27 cellular contexts compared by ENCODE assay signal in the genomic region with DNA sequence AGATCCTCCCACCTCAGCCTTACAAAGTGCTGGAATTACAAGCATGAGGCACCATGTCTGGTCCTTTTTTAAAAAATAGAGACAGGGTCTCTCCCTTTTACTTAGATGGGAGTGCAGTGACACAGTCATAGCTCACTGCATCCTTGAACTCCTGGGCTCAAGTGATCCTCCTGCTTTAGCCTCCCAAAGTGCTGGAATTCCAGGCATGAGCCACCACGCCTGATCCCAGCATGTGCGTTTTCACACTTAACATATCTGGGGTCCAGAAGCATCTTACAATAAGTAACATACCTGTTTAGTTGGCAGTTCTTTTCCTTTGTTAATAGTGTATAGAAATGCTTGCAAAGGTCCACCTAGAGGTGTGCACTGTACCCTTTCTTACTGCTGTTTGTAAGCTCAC.
DNase-seq lines count a peak whose midpoint lies in the region; ATAC-seq, FAIRE-seq and TF ChIP-seq lines count a peak whose summit lies in the region.
"Had no signal": no experiment of that assay in that cellular context is flagged by ENCODE, and none has a peak within 500 bp of the region (broad histone marks: within the 10 kb centered on the region; RNA-seq: fewer than 3 reads in every experiment).

No MANE protein-coding gene starts in this region.

- peak overlapping the region; percentile 61 for H3K27ac Mint-ChIP-seq in activated T-cell treated with anti-CD3 and anti-CD28 coated beads, Interleukin-2, amount 50 U/mL, for 72 hours
- peak overlapping the region; percentile 18 for H3K27ac Mint-ChIP-seq in activated naive CD8-positive, alpha-beta T cell treated with anti-CD3 and anti-CD28 coated beads, Interleukin-2, amount 50 U/mL, for 24 hours
- H3K27ac Mint-ChIP-seq in natural killer cell treated with Interleukin-12 subunit alpha and Interleukin-12 subunit beta and Interleukin-15 and Interleukin-18, amount 100 ng/mL, for 72 hours = peak overlapping the region; percentile 67 to 88
- H3K27ac Mint-ChIP-seq: memory B cell; nephron progenitor cell; stimulated activated memory B cell treated with anti-CD40 and anti-IgM and Interleukin-4, amounts not matched to agents 10 μg/mL and 1 μg/mL and 100 μg/mL, for 72 hours had no signal

- DNase-seq in activated T-cell treated with anti-CD3 and anti-CD28 coated beads, Interleukin-2, amount 50 U/mL, for 72 hours = no peak
- DNase-seq in activated T-cell treated with anti-CD3 and anti-CD28 coated beads, Interleukin-2, amount 50 U/mL, for 48 hours = no peak
- DNase-seq in activated naive CD8-positive, alpha-beta T cell treated with anti-CD3 and anti-CD28 coated beads, Interleukin-2, amount 50 U/mL, for 24 hours = no peak
- DNase-seq in natural killer cell treated with Interleukin-12 subunit alpha and Interleukin-12 subunit beta and Interleukin-15 and Interleukin-18, amount 100 ng/mL, for 72 hours (ENCODE audit: low spot score) = no peak
- DNase-seq in hepatocyte (ENCODE audit: low spot score) = no peak
- DNase-seq in SK-N-SH = no peak
- no peak for DNase-seq in frontal cortex (ENCODE audit: low spot score in 2 of 2)
- DNase-seq: activated CD8-positive, alpha-beta memory T cell treated with anti-CD3 and anti-CD28 coated beads for 24 hours; activated gamma-delta T cell; DMS153; effector CD4-positive, alpha-beta T cell; esophagus squamous epithelium; GOT3; MM.1S; NCI-H1436; NCI-H2171; NCI-H526 treated with DMSO at 0.1 percent for 48 hours; nephron progenitor cell; thyroid gland had no signal

- H3K27ac ChIP-seq in hepatocyte (no peak overlapping the region), SK-N-SH (ENCODE audit: low read depth in 2 of 2, low read length in 1 of 2) (no peak overlapping the region)
- H3K27ac ChIP-seq: C4-2B, esophagus squamous epithelium, thyroid gland had no signal

- peaks cover 7% of the 10 kb centered on the region; the same call in 1 of the 2 replicates for H3K36me3 ChIP-seq in Loucy (ENCODE audit: insufficient read depth, low read length)
- H3K36me3 ChIP-seq in hepatocyte (replicated peaks; ENCODE audit: insufficient read depth, low read depth) = no peaks in the 10 kb centered on the region
- peaks cover 0 to 7% of the 10 kb centered on the region in 2 experiments for H3K36me3 ChIP-seq in SK-N-SH (replicated peaks in 1 of 2; ENCODE audit: control insufficient read depth in 1 of 2, insufficient read depth in 2 of 2, low read length in 1 of 2)
- H3K36me3 ChIP-seq: thyroid gland had no signal

- H2AFZ ChIP-seq in Loucy (ENCODE audit: low read length) = no peak overlapping the region
- no peak overlapping the region for H2AFZ ChIP-seq in hepatocyte
- H2AFZ ChIP-seq in SK-N-SH (ENCODE audit: low read depth) = no peak overlapping the region

- peaks cover 69% of the 10 kb centered on the region for H3K4me1 ChIP-seq in Loucy (ENCODE audit: insufficient read depth, low read length, poor library complexity, severe bottlenecking)
- no peaks in the 10 kb centered on the region for H3K4me1 ChIP-seq in hepatocyte (ENCODE audit: insufficient read depth)
- H3K4me1 ChIP-seq in SK-N-SH (ENCODE audit: control insufficient read depth in 1 of 2, insufficient read depth in 2 of 2, low read depth in 1 of 2, low read length in 1 of 2) = peaks cover 8 to 10% of the 10 kb centered on the region in 2 experiments
- H3K4me1 ChIP-seq: thyroid gland had no signal

- H3K9ac ChIP-seq in Loucy (ENCODE audit: low read depth, low read length, poor library complexity, severe bottlenecking) (peak overlapping the region; percentile 87), SK-N-SH (no peak overlapping the region)

- H3K79me2 ChIP-seq in Loucy (ENCODE audit: insufficient read depth, low read length) (peaks cover 39% of the 10 kb centered on the region), hepatocyte (no peaks in the 10 kb centered on the region), SK-N-SH (ENCODE audit: insufficient read depth) (no peaks in the 10 kb centered on the region)

- POLR2A ChIA-PET in SK-N-SH (lab: Yijun Ruan, JAX) = no interaction called here

- H3K4me2 ChIP-seq in Loucy (ENCODE audit: low read depth, low read length, poor library complexity, severe bottlenecking) = peak overlapping the region; percentile 78
- H3K4me2 ChIP-seq in hepatocyte = no peak overlapping the region
- no peak overlapping the region for H3K4me2 ChIP-seq in SK-N-SH

- peaks cover 0 to 2% of the 10 kb centered on the region in 2 donors for H3K36me3 Mint-ChIP-seq in activated T-cell treated with anti-CD3 and anti-CD28 coated beads, Interleukin-2, amount 50 U/mL, for 72 hours (ENCODE audit: insufficient read depth in 2 of 2)
- H3K36me3 Mint-ChIP-seq in activated naive CD8-positive, alpha-beta T cell treated with anti-CD3 and anti-CD28 coated beads, Interleukin-2, amount 50 U/mL, for 24 hours (ENCODE audit: low read depth) = peaks cover 30% of the 10 kb centered on the region
- H3K36me3 Mint-ChIP-seq in natural killer cell treated with Interleukin-12 subunit alpha and Interleukin-12 subunit beta and Interleukin-15 and Interleukin-18, amount 100 ng/mL, for 72 hours = no peaks in the 10 kb centered on the region

- CTCF ChIA-PET in SK-N-SH (lab: Yijun Ruan, JAX) = interaction anchor here (1.1 to 1.4 kb wide), 2 partner anchors 9 to 133 kb away, joined by 4 to 5 read pairs; no protein-coding TSS in a partner anchor

- H3K4me3 Mint-ChIP-seq in activated T-cell treated with anti-CD3 and anti-CD28 coated beads, Interleukin-2, amount 50 U/mL, for 72 hours = no peak overlapping the region
- peak overlapping the region; percentile 35 for H3K4me3 Mint-ChIP-seq in activated naive CD8-positive, alpha-beta T cell treated with anti-CD3 and anti-CD28 coated beads, Interleukin-2, amount 50 U/mL, for 24 hours
- peak overlapping the region; percentile 70 for H3K4me3 Mint-ChIP-seq in natural killer cell treated with Interleukin-12 subunit alpha and Interleukin-12 subunit beta and Interleukin-15 and Interleukin-18, amount 100 ng/mL, for 72 hours
- H3K4me3 Mint-ChIP-seq: IgD-negative memory B cell; nephron progenitor cell; stimulated activated memory B cell treated with anti-CD40 and anti-IgM and Interleukin-4, amounts not matched to agents 10 μg/mL and 1 μg/mL and 100 μg/mL, for 72 hours had no signal

- TF ChIP-seq RAD21 in SK-N-SH (IDR thresholded peaks at IDR 0.05; ENCODE audit: low read length) = no peak

- no peaks in the 10 kb centered on the region for H3K9me3 Mint-ChIP-seq in activated T-cell treated with anti-CD3 and anti-CD28 coated beads, Interleukin-2, amount 50 U/mL, for 72 hours
- no peaks in the 10 kb centered on the region for H3K9me3 Mint-ChIP-seq in activated naive CD8-positive, alpha-beta T cell treated with anti-CD3 and anti-CD28 coated beads, Interleukin-2, amount 50 U/mL, for 24 hours
- H3K9me3 Mint-ChIP-seq in natural killer cell treated with Interleukin-12 subunit alpha and Interleukin-12 subunit beta and Interleukin-15 and Interleukin-18, amount 100 ng/mL, for 72 hours = no peaks in the 10 kb centered on the region
- H3K9me3 Mint-ChIP-seq: IgD-negative memory B cell; memory B cell; nephron progenitor cell; stimulated activated memory B cell treated with anti-CD40 and anti-IgM and Interleukin-4, amounts not matched to agents 10 μg/mL and 1 μg/mL and 100 μg/mL, for 72 hours had no signal

- FAIRE-seq in frontal cortex (lab: Jason Lieb, UNC) = no peak
- FAIRE-seq: astrocyte had no signal

- H3K4me3 ChIP-seq in Loucy (ENCODE audit: low read length, poor library complexity, severe bottlenecking) (peak overlapping the region; percentile 71), hepatocyte (no peak overlapping the region), SK-N-SH (ENCODE audit: low read depth in 2 of 2, low read length in 1 of 2) (no peak overlapping the region)
- H3K4me3 ChIP-seq: esophagus squamous epithelium, GM12878, thyroid gland had no signal

- no peak for ATAC-seq in activated T-cell treated with anti-CD3 and anti-CD28 coated beads, Interleukin-2, amount 50 U/mL, for 72 hours (replicated peaks in 1 of 2)
- no peak for ATAC-seq in activated naive CD8-positive, alpha-beta T cell treated with anti-CD3 and anti-CD28 coated beads, Interleukin-2, amount 50 U/mL, for 24 hours
- ATAC-seq in natural killer cell treated with Interleukin-12 subunit alpha and Interleukin-12 subunit beta and Interleukin-15 and Interleukin-18, amount 100 ng/mL, for 72 hours = no peak
- ATAC-seq: GM12878; stimulated activated memory B cell treated with anti-CD40 and anti-IgM and Interleukin-4, amounts not matched to agents 10 μg/mL and 1 μg/mL and 100 μg/mL, for 72 hours had no signal

- peaks cover 54% of the 10 kb centered on the region for H3K4me1 Mint-ChIP-seq in activated T-cell treated with anti-CD3 and anti-CD28 coated beads, Interleukin-2, amount 50 U/mL, for 72 hours (ENCODE audit: low read depth)
- H3K4me1 Mint-ChIP-seq in activated naive CD8-positive, alpha-beta T cell treated with anti-CD3 and anti-CD28 coated beads, Interleukin-2, amount 50 U/mL, for 24 hours = peaks cover 58% of the 10 kb centered on the region
- H3K4me1 Mint-ChIP-seq in natural killer cell treated with Interleukin-12 subunit alpha and Interleukin-12 subunit beta and Interleukin-15 and Interleukin-18, amount 100 ng/mL, for 72 hours (ENCODE audit: low read depth in 2 of 2) = peaks cover 37 to 46% of the 10 kb centered on the region in 2 donors

- H3F3A ChIP-seq in Loucy (ENCODE audit: low read depth) (peaks cover 26% of the 10 kb centered on the region), SK-N-SH (replicated peaks; ENCODE audit: insufficient read depth) (peaks cover 14% of the 10 kb centered on the region)

- no peaks in the 10 kb centered on the region for H3K27me3 Mint-ChIP-seq in activated T-cell treated with anti-CD3 and anti-CD28 coated beads, Interleukin-2, amount 50 U/mL, for 72 hours (ENCODE audit: low read depth)
- H3K27me3 Mint-ChIP-seq in activated naive CD8-positive, alpha-beta T cell treated with anti-CD3 and anti-CD28 coated beads, Interleukin-2, amount 50 U/mL, for 24 hours = no peaks in the 10 kb centered on the region
- H3K27me3 Mint-ChIP-seq in natural killer cell treated with Interleukin-12 subunit alpha and Interleukin-12 subunit beta and Interleukin-15 and Interleukin-18, amount 100 ng/mL, for 72 hours = no peaks in the 10 kb centered on the region
- H3K27me3 Mint-ChIP-seq: IgD-negative memory B cell; memory B cell; progenitor cell of endocrine pancreas; stimulated activated memory B cell treated with anti-CD40 and anti-IgM and Interleukin-4, amounts not matched to agents 10 μg/mL and 1 μg/mL and 100 μg/mL, for 72 hours had no signal

- 94% methylated on average over 2 of the region's 2 CpGs for WGBS in hepatocyte (ENCODE audit: low lambda C conversion rate, missing lambda C conversion rate)
- WGBS in SK-N-SH (ENCODE audit: low lambda C conversion rate) = 97% methylated on average over 2 of the region's 2 CpGs

- no peaks in the 10 kb centered on the region for H3K9me3 ChIP-seq in Loucy (ENCODE audit: insufficient read depth, low read depth, low read length)
- H3K9me3 ChIP-seq in hepatocyte (ENCODE audit: low read depth) = no peaks in the 10 kb centered on the region
- no peaks in the 10 kb centered on the region for H3K9me3 ChIP-seq in SK-N-SH
- H3K9me3 ChIP-seq: esophagus squamous epithelium, thyroid gland had no signal

- H4K20me1 ChIP-seq in Loucy (ENCODE audit: insufficient read depth, low read length, poor library complexity, severe bottlenecking) = no peaks in the 10 kb centered on the region
- no peaks in the 10 kb centered on the region for H4K20me1 ChIP-seq in hepatocyte (ENCODE audit: insufficient read depth, poor library complexity, severe bottlenecking)
- H4K20me1 ChIP-seq in SK-N-SH (ENCODE audit: insufficient read depth) = no peaks in the 10 kb centered on the region

- 0 out of 2 replicates have a peak, but pooled peaks have one; percentile 11 for TF ChIP-seq CTCF in Loucy (conservative IDR thresholded peaks at IDR 0.05; ENCODE audit: low read length)
- no peak for TF ChIP-seq CTCF in hepatocyte (IDR thresholded peaks at IDR 0.05; ENCODE audit: poor library complexity)
- no peak for TF ChIP-seq CTCF in SK-N-SH (IDR thresholded peaks at IDR 0.05)

- H3K9me2 ChIP-seq in Loucy (replicated peaks; ENCODE audit: low read depth, low read length) (no peaks in the 10 kb centered on the region), hepatocyte (replicated peaks; ENCODE audit: insufficient read depth) (no peaks in the 10 kb centered on the region), SK-N-SH (no peaks in the 10 kb centered on the region)

- TF ChIP-seq EP300 in SK-N-SH (IDR thresholded peaks at IDR 0.05; ENCODE audit: borderline replicate concordance in 1 of 2, low read depth in 1 of 2, low read length in 1 of 2) = no peak

- H3K27me3 ChIP-seq in Loucy (ENCODE audit: insufficient read depth, low read length, poor library complexity, severe bottlenecking) = no peaks in the 10 kb centered on the region
- no peaks in the 10 kb centered on the region for H3K27me3 ChIP-seq in hepatocyte
- no peaks in the 10 kb centered on the region for H3K27me3 ChIP-seq in SK-N-SH (ENCODE audit: insufficient read depth)
- H3K27me3 ChIP-seq: esophagus squamous epithelium, thyroid gland had no signal

Comparison
In these comparisons a context has a peak if more than half of its experiments do, and no peak if none do; other contexts are left out.
1. H3K27ac Mint-ChIP-seq: peak in every context shown above with its lines; median percentile 78 in natural killer cell treated with Interleukin-12 subunit alpha and Interleukin-12 subunit beta and Interleukin-15 and Interleukin-18, amount 100 ng/mL, for 72 hours; 61 in activated T-cell treated with anti-CD3 and anti-CD28 coated beads, Interleukin-2, amount 50 U/mL, for 72 hours; 18 in activated naive CD8-positive, alpha-beta T cell treated with anti-CD3 and anti-CD28 coated beads, Interleukin-2, amount 50 U/mL, for 24 hours.
2. H3K4me3 Mint-ChIP-seq: peak in activated naive CD8-positive, alpha-beta T cell treated with anti-CD3 and anti-CD28 coated beads, Interleukin-2, amount 50 U/mL, for 24 hours (single experiment) and natural killer cell treated with Interleukin-12 subunit alpha and Interleukin-12 subunit beta and Interleukin-15 and Interleukin-18, amount 100 ng/mL, for 72 hours (single experiment); none in activated T-cell treated with anti-CD3 and anti-CD28 coated beads, Interleukin-2, amount 50 U/mL, for 72 hours (0 of 2).